Comparison of ENCODE assay signal across 18 cellular contexts in the genomic region with DNA sequence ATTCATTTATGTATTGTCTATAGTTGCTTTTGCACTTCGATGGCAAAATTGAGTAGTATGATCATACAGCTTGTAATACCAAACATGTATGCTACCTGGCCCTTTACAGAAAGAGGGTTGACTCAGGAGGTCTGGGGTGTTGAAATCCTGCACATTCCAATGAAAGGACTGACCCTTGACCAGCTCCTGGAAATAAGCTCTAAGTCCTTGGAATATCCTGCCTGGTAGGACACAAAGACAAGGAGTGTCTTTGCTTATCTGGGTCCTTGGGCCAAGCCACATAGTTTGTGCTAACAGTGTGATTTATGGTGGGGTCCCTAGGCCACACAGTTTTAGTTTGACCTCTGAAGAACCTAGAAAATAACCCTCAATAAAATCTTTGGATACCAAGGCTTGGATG.
DNase-seq lines count a peak whose midpoint lies in the region; ATAC-seq and TF ChIP-seq lines count a peak whose summit lies in the region.
"Had no signal": no experiment of that assay in that cellular context is flagged by ENCODE, and none has a peak within 500 bp of the region (broad histone marks: within the 10 kb centered on the region; RNA-seq: fewer than 3 reads in every experiment).

No MANE protein-coding gene starts in this region.

- no CpG with 5 or more reads among the region's 1 CpG for WGBS in mesendoderm (ENCODE audit: extremely low coverage, insufficient coverage, low lambda C conversion rate)
- WGBS in trophoblast cell (ENCODE audit: extremely low coverage, insufficient coverage, insufficient read length) = no CpG with 5 or more reads among the region's 1 CpG

- H3K4me3 Mint-ChIP-seq in Caco-2 (ENCODE audit: unreplicated experiment) = no peak overlapping the region
- no peak overlapping the region for H3K4me3 Mint-ChIP-seq in T-helper 17 cell
- H3K4me3 Mint-ChIP-seq: B cell; CD4-positive, CD25-positive, alpha-beta regulatory T cell; CD8-positive, alpha-beta T cell had no signal

- H3K27me3 ChIP-seq in Caco-2 (replicated peaks; ENCODE audit: control insufficient read depth, insufficient read depth, low read length) (no peaks in the 10 kb centered on the region), mesendoderm (ENCODE audit: insufficient read depth, low read length, poor library complexity) (no peaks in the 10 kb centered on the region), trophoblast cell (ENCODE audit: insufficient read depth, low read length) (no peaks in the 10 kb centered on the region)
- H3K27me3 ChIP-seq: BLaER1 had no signal

- H3K4me3 ChIP-seq in Caco-2 (ENCODE audit: low read depth, low read length) = no peak overlapping the region
- H3K4me3 ChIP-seq in mesendoderm (ENCODE audit: low read length) = no peak overlapping the region
- H3K4me3 ChIP-seq in trophoblast cell (ENCODE audit: low read depth, low read length) = no peak overlapping the region
- H3K4me3 ChIP-seq: BLaER1, GM23248 had no signal

- H3K14ac ChIP-seq in trophoblast cell (ENCODE audit: low read length) = no peak overlapping the region

- H2BK5ac ChIP-seq in mesendoderm (ENCODE audit: low read length) (no peak overlapping the region), trophoblast cell (ENCODE audit: low read depth, low read length, poor library complexity) (no peak overlapping the region)

- H4K8ac ChIP-seq in mesendoderm (ENCODE audit: low read depth, low read length) (no peak overlapping the region), trophoblast cell (ENCODE audit: low read depth, low read length) (no peak overlapping the region)

- DNase-seq in Caco-2 (peak; percentile 53 to 74), mesendoderm (peak; percentile 15), trophoblast cell (peak; percentile 44 to 72), T-helper 17 cell (no peak), left cardiac atrium (no peak)
- DNase-seq: CD4-positive, CD25-positive, alpha-beta regulatory T cell; CD8-positive, alpha-beta T cell; DMS 273 treated with DMSO at 0.1 percent for 48 hours; DMS79 treated with DMSO at 0.1 percent for 48 hours; GF-D8; GM23248; H7; HCEC 1CT had no signal

- H3K18ac ChIP-seq in mesendoderm (ENCODE audit: low read length) (peak overlapping the region; percentile 28), trophoblast cell (ENCODE audit: low read length) (no peak overlapping the region)

- H3K36me3 Mint-ChIP-seq in Caco-2 (ENCODE audit: insufficient read depth, unreplicated experiment) = no peaks in the 10 kb centered on the region
- no peaks in the 10 kb centered on the region for H3K36me3 Mint-ChIP-seq in T-helper 17 cell (ENCODE audit: low read depth)
- H3K36me3 Mint-ChIP-seq: CD4-positive, CD25-positive, alpha-beta regulatory T cell; CD8-positive, alpha-beta T cell had no signal

- H3K36me3 ChIP-seq in Caco-2 (ENCODE audit: control insufficient read depth, insufficient read depth, low read length) = no peaks in the 10 kb centered on the region
- no peaks in the 10 kb centered on the region for H3K36me3 ChIP-seq in mesendoderm (ENCODE audit: control insufficient read depth, insufficient read depth, low read length)
- H3K36me3 ChIP-seq in trophoblast cell (ENCODE audit: control insufficient read depth in 1 of 2, insufficient read depth in 2 of 2, low read length in 2 of 2) = no peaks in the 10 kb centered on the region
- H3K36me3 ChIP-seq: BLaER1 had no signal

- H3K23ac ChIP-seq in mesendoderm (ENCODE audit: low read length) (no peak overlapping the region), trophoblast cell (ENCODE audit: low read length) (no peak overlapping the region)

- ATAC-seq in T-helper 17 cell = no peak
- ATAC-seq in left cardiac atrium = no peak
- no peak for ATAC-seq in GM18517 (IDR thresholded peaks at IDR 0.05; ENCODE audit: unreplicated experiment)
- ATAC-seq: CD8-positive, alpha-beta T cell had no signal

- H3K4ac ChIP-seq in mesendoderm (ENCODE audit: low read depth, low read length) (no peak overlapping the region), trophoblast cell (ENCODE audit: low read depth, low read length) (no peak overlapping the region)

- BruUV-seq in Caco-2 (replicated peaks; lab: Mats Ljungman, UMichigan) = no TSS peak

- H3K56ac ChIP-seq in mesendoderm (ENCODE audit: low read length) = no peak overlapping the region

- H3K9ac ChIP-seq in mesendoderm (ENCODE audit: low read length) = no peak overlapping the region
- H3K9ac ChIP-seq in trophoblast cell (ENCODE audit: low read length) = no peak overlapping the region
- H3K9ac ChIP-seq: BLaER1, GM23248 had no signal

- H2BK120ac ChIP-seq in mesendoderm (ENCODE audit: low read depth, low read length) = no peak overlapping the region
- H2BK120ac ChIP-seq in trophoblast cell (ENCODE audit: insufficient read depth, low read length, poor library complexity) = no peak overlapping the region

- no peaks in the 10 kb centered on the region for H3K79me1 ChIP-seq in mesendoderm (ENCODE audit: low read length)
- H3K79me1 ChIP-seq in trophoblast cell (ENCODE audit: low read length) = no peaks in the 10 kb centered on the region

- no peak for TF ChIP-seq CTCF in Caco-2 (IDR thresholded peaks at IDR 0.05; ENCODE audit: insufficient read depth in 1 of 2, low read depth in 1 of 2, low read length in 1 of 2, severe bottlenecking in 1 of 2, unreplicated experiment in 1 of 2)

- H3K9me3 Mint-ChIP-seq in Caco-2 (ENCODE audit: unreplicated experiment) = no peaks in the 10 kb centered on the region
- H3K9me3 Mint-ChIP-seq: CD8-positive, alpha-beta T cell had no signal

- CTCF ChIA-PET in Caco-2 (lab: Charles Lee) = interaction anchor here (1.0 kb wide), 1 partner anchor 199 kb away, joined by 8 read pairs; a partner anchor contains a TSS

- peaks cover 7% of the 10 kb centered on the region for H3K4me1 Mint-ChIP-seq in Caco-2 (ENCODE audit: low read depth, unreplicated experiment)
- no peaks in the 10 kb centered on the region for H3K4me1 Mint-ChIP-seq in T-helper 17 cell
- H3K4me1 Mint-ChIP-seq: B cell; CD4-positive, CD25-positive, alpha-beta regulatory T cell had no signal

- H2BK15ac ChIP-seq in mesendoderm (replicated peaks; ENCODE audit: low read depth) = no peak overlapping the region

- H3K27ac Mint-ChIP-seq in Caco-2 (ENCODE audit: unreplicated experiment) (no peak overlapping the region), T-helper 17 cell (no peak overlapping the region)
- H3K27ac Mint-ChIP-seq: B cell; CD4-positive, CD25-positive, alpha-beta regulatory T cell; CD8-positive, alpha-beta T cell had no signal

- H3K27ac ChIP-seq in mesendoderm (ENCODE audit: low read depth, low read length) (no peak overlapping the region), trophoblast cell (ENCODE audit: low read depth, low read length) (no peak overlapping the region)
- H3K27ac ChIP-seq: 22Rv1, BLaER1, C4-2B, GM23248 had no signal

- H3K4me2 ChIP-seq in mesendoderm (ENCODE audit: low read length) = no peak overlapping the region
- no peak overlapping the region for H3K4me2 ChIP-seq in trophoblast cell (ENCODE audit: low read length)
- H3K4me2 ChIP-seq: BLaER1 had no signal

- POLR2A ChIA-PET in Caco-2 (lab: Charles Lee) = no interaction called here

- intact Hi-C loops in Caco-2 (cut with micrococcal nuclease; ENCODE audit: unreplicated experiment) (loop anchor here (1.0 to 2.0 kb wide), 3 partner anchors 18 to 71 kb away; no protein-coding TSS in a partner anchor), left cardiac atrium (cut with DNase I) (no loop called here)

- H4K12ac ChIP-seq in trophoblast cell (ENCODE audit: low read depth, low read length) = no peak overlapping the region

- H3K9me3 ChIP-seq in Caco-2 (no peaks in the 10 kb centered on the region), trophoblast cell (ENCODE audit: insufficient read depth, low read depth, low read length) (no peaks in the 10 kb centered on the region), T-helper 17 cell (ENCODE audit: control insufficient read depth, low read length, poor library complexity, severe bottlenecking) (no peaks in the 10 kb centered on the region)
- H3K9me3 ChIP-seq: BLaER1 had no signal

- H3K79me2 ChIP-seq in mesendoderm (ENCODE audit: control insufficient read depth, insufficient read depth, low read length) (no peaks in the 10 kb centered on the region), trophoblast cell (ENCODE audit: control insufficient read depth, insufficient read depth, low read length, poor library complexity) (no peaks in the 10 kb centered on the region)

- H4K5ac ChIP-seq in mesendoderm (ENCODE audit: low read length) = no peak overlapping the region

- H2AFZ ChIP-seq in trophoblast cell (ENCODE audit: insufficient read depth, low read length, poor library complexity) = no peak overlapping the region
- H2AFZ ChIP-seq: GM23248 had no signal

- H2AK5ac ChIP-seq in mesendoderm (ENCODE audit: low read length) (no peak overlapping the region), trophoblast cell (ENCODE audit: low read length) (no peak overlapping the region)

- no peak overlapping the region for H4K91ac ChIP-seq in trophoblast cell (ENCODE audit: low read depth, low read length)

- H3K4me1 ChIP-seq in Caco-2 (peaks cover 20% of the 10 kb centered on the region), mesendoderm (ENCODE audit: control insufficient read depth, low read depth, low read length) (no peaks in the 10 kb centered on the region), trophoblast cell (ENCODE audit: control insufficient read depth in 1 of 2, insufficient read depth in 2 of 2, low read length in 2 of 2) (peaks cover 0 to 1% of the 10 kb centered on the region in 2 experiments)
- H3K4me1 ChIP-seq: BLaER1 had no signal

- H2BK12ac ChIP-seq in trophoblast cell (ENCODE audit: low read length) = no peak overlapping the region

- no peaks in the 10 kb centered on the region for H3K27me3 Mint-ChIP-seq in Caco-2 (ENCODE audit: insufficient read depth, unreplicated experiment)
- H3K27me3 Mint-ChIP-seq in T-helper 17 cell = no peaks in the 10 kb centered on the region
- H3K27me3 Mint-ChIP-seq: B cell; CD4-positive, CD25-positive, alpha-beta regulatory T cell had no signal

Comparison
In these comparisons a context has a peak if more than half of its experiments do, and no peak if none do; other contexts are left out.
1. DNase-seq: peak in Caco-2 (2 of 2), mesendoderm (single experiment) and trophoblast cell (2 of 2); none in T-helper 17 cell (0 of 3) and left cardiac atrium (single experiment).